Comparison of ENCODE assay signal across 1 cellular context in the genomic region with DNA sequence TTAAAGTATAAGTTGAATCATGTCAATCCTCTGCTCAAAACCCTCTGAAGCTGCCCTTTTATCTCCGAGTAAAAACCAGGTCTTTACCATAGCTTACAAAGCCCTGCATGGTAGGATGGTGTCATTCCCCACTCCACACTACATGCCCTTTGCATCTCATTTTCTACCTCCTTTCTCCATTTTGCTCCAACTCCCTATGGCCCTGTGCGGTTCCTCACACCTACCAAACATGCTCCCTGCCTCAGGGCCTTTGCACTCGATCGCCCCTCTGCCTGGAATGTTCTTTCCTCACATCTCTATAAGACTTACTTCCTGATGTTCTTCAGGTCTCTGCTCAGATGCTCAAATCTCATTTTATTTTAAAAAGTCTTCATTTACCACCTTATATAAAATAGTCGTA.
TF ChIP-seq lines count a peak whose summit lies in the region.

No MANE protein-coding gene starts in this region.

TF ChIP-seq in K562, 482 proteins besides CTCF, POLR2A, EP300 and RAD21 (continued from another document):
- no peak for TF ChIP-seq ZBTB40 (IDR thresholded peaks at IDR 0.05)
- TF ChIP-seq ZBTB40 (CRISPR knock-in tag; IDR thresholded peaks at IDR 0.05), result no peak
- TF ChIP-seq, protein P1, sequence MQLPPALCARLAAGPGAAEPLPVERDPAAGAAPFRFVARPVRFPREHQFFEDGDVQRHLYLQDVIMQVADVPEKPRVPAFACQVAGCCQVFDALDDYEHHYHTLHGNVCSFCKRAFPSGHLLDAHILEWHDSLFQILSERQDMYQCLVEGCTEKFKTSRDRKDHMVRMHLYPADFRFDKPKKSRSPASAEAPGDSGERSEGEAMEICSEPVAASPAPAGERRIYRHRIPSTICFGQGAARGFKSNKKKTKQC (CRISPR knock-in tag; IDR thresholded peaks at IDR 0.05), result no peak
- no peak for TF ChIP-seq TFAM (CRISPR knock-in tag; conservative IDR thresholded peaks at IDR 0.05)
- no peak for TF ChIP-seq HDAC8 (tag; IDR thresholded peaks at IDR 0.05)
- TF ChIP-seq SRSF1 (IDR thresholded peaks at IDR 0.05; ENCODE audit: low read depth, low read length), result no peak
